ENCODE assay signal across 39 cellular contexts in genomic region chr17:56935461-56935860, GRCh38.
"Had no signal": no experiment of that assay in that cellular context is flagged by ENCODE, and none has a peak within 500 bp of the region (broad histone marks: within the 10 kb centered on the region; RNA-seq: fewer than 3 reads in every experiment).

No MANE protein-coding gene starts in this region.

- H3K4me1 Mint-ChIP-seq: brain; central memory CD8-positive, alpha-beta T cell had no signal

- H3K27ac ChIP-seq: adrenal gland, ascending aorta, body of pancreas, brain microvascular endothelial cell, breast epithelium, cardiac muscle cell had no signal

- H3K36me3 ChIP-seq: breast epithelium had no signal

- H3K4me3 Mint-ChIP-seq: activated naive CD4-positive, alpha-beta T cell treated with anti-CD3 and anti-CD28 coated beads for 36 hours; activated naive CD4-positive, alpha-beta T cell treated with anti-CD3 and anti-CD28 coated beads, Interleukin-2, amount 10 ng/mL, durations not matched to agents 7 days and 5 days; activated naive CD4-positive, alpha-beta T cell treated with anti-CD3 and anti-CD28 coated beads, Interleukin-2, amount 50 U/mL, for 24 hours; activated naive CD8-positive, alpha-beta T cell; activated naive CD8-positive, alpha-beta T cell treated with anti-CD3 and anti-CD28 coated beads for 36 hours; activated naive CD8-positive, alpha-beta T cell treated with anti-CD3 and anti-CD28 coated beads, Interleukin-2, amount 10 ng/mL, durations not matched to agents 7 days and 5 days; activated naive CD8-positive, alpha-beta T cell treated with anti-CD3 and anti-CD28 coated beads, Interleukin-2, amount 50 U/mL, for 24 hours; activated T-cell treated with anti-CD3 and anti-CD28 coated beads, Interleukin-2, amount 50 U/mL, for 24 hours; activated T-cell treated with anti-CD3 and anti-CD28 coated beads, Interleukin-2, amount 50 U/mL, for 4 hours; activated T-cell treated with anti-CD3 and anti-CD28 coated beads, Interleukin-2, amount 50 U/mL, for 72 hours; activated T-helper 1 cell treated with anti-CD3 and anti-CD28 coated beads, Interleukin-12 subunit alpha, Interleukin-12 subunit beta, Interleukin-2, Interleukin-4 antibody, amounts not matched to agents 30 ng/mL and 10 ng/mL and 1 ng/mL, durations not matched to agents 14 hours and 24 hours and 36 hours; activated T-helper 17 cell treated with anti-CD3 and anti-CD28 coated beads, Interleukin-2, amount 50 U/mL, for 72 hours; brain; central memory CD8-positive, alpha-beta T cell had no signal

- H3K9me3 ChIP-seq: ascending aorta, body of pancreas had no signal

- H3K27ac Mint-ChIP-seq: activated naive CD4-positive, alpha-beta T cell treated with anti-CD3 and anti-CD28 coated beads for 36 hours; activated naive CD4-positive, alpha-beta T cell treated with anti-CD3 and anti-CD28 coated beads, Interleukin-2, amount 10 ng/mL, durations not matched to agents 7 days and 5 days; activated naive CD4-positive, alpha-beta T cell treated with anti-CD3 and anti-CD28 coated beads, Interleukin-2, amount 50 U/mL, for 24 hours; activated naive CD4-positive, alpha-beta T cell treated with anti-CD3 and anti-CD28 coated beads, Interleukin-2, amount 50 U/mL, for 72 hours; activated naive CD8-positive, alpha-beta T cell; activated naive CD8-positive, alpha-beta T cell treated with anti-CD3 and anti-CD28 coated beads for 36 hours; activated naive CD8-positive, alpha-beta T cell treated with anti-CD3 and anti-CD28 coated beads, Interleukin-2, amount 10 ng/mL, durations not matched to agents 7 days and 5 days; activated naive CD8-positive, alpha-beta T cell treated with anti-CD3 and anti-CD28 coated beads, Interleukin-2, amount 50 U/mL, for 24 hours; activated T-cell treated with anti-CD3 and anti-CD28 coated beads, Interleukin-2, amount 50 U/mL, for 24 hours; activated T-cell treated with anti-CD3 and anti-CD28 coated beads, Interleukin-2, amount 50 U/mL, for 72 hours; activated T-helper 1 cell treated with anti-CD3 and anti-CD28 coated beads, Interleukin-12 subunit alpha, Interleukin-12 subunit beta, Interleukin-2, Interleukin-4 antibody, amounts not matched to agents 30 ng/mL and 10 ng/mL and 1 ng/mL, durations not matched to agents 14 hours and 24 hours and 36 hours; activated T-helper 2 cell treated with anti-CD3 and anti-CD28 coated beads, Interferon-gamma antibody, Interleukin-2, Interleukin-4, amounts not matched to agents 10 μg/mL and 5 μg/mL and 100 μg/mL, durations not matched to agents 14 hours and 24 hours and 36 hours; brain had no signal

- H3K4me1 ChIP-seq: ascending aorta, body of pancreas, breast epithelium had no signal

- H3K27me3 Mint-ChIP-seq: activated naive CD4-positive, alpha-beta T cell treated with anti-CD3 and anti-CD28 coated beads, Interleukin-2, amount 10 ng/mL, durations not matched to agents 7 days and 5 days; activated naive CD4-positive, alpha-beta T cell treated with anti-CD3 and anti-CD28 coated beads, Interleukin-2, amount 50 U/mL, for 24 hours; activated naive CD8-positive, alpha-beta T cell; activated naive CD8-positive, alpha-beta T cell treated with anti-CD3 and anti-CD28 coated beads for 36 hours; activated naive CD8-positive, alpha-beta T cell treated with anti-CD3 and anti-CD28 coated beads, Interleukin-2, amount 10 ng/mL, durations not matched to agents 7 days and 5 days; activated naive CD8-positive, alpha-beta T cell treated with anti-CD3 and anti-CD28 coated beads, Interleukin-2, amount 50 U/mL, for 24 hours; activated T-cell treated with anti-CD3 and anti-CD28 coated beads, Interleukin-2, amount 50 U/mL, for 24 hours; activated T-helper 17 cell treated with anti-CD3 and anti-CD28 coated beads, Interleukin-2, amount 50 U/mL, for 72 hours; brain; central memory CD8-positive, alpha-beta T cell had no signal

- H3K4me3 ChIP-seq: adrenal gland, ascending aorta, body of pancreas, breast epithelium, cardiac muscle cell had no signal

- FAIRE-seq: astrocyte, bronchial epithelial cell had no signal

- H3K27me3 ChIP-seq: adrenal gland, ascending aorta, body of pancreas, brain microvascular endothelial cell, breast epithelium, cardiac muscle cell had no signal

- DNase-seq: activated effector memory CD4-positive, alpha-beta T cell treated with anti-CD3 and anti-CD28 coated beads, Interleukin-2, amount 50 U/mL, for 16 hours; activated effector memory CD4-positive, alpha-beta T cell treated with Interleukin-2 at 50 U/mL for 16 hours; activated gamma-delta T cell; activated gamma-delta T cell treated with Interleukin-2 at 50 U/mL for 16 hours; activated naive CD4-positive, alpha-beta T cell; activated naive CD4-positive, alpha-beta T cell treated with anti-CD3 and anti-CD28 coated beads for 36 hours; activated naive CD4-positive, alpha-beta T cell treated with anti-CD3 and anti-CD28 coated beads, Interleukin-2, amount 10 ng/mL, durations not matched to agents 7 days and 5 days; activated naive CD4-positive, alpha-beta T cell treated with anti-CD3 and anti-CD28 coated beads, Interleukin-2, amount 50 U/mL, for 16 hours; activated naive CD4-positive, alpha-beta T cell treated with Interleukin-2 at 50 U/mL for 16 hours; activated naive CD8-positive, alpha-beta T cell treated with anti-CD3 and anti-CD28 coated beads for 36 hours; activated naive CD8-positive, alpha-beta T cell treated with anti-CD3 and anti-CD28 coated beads, Interleukin-2, amount 10 ng/mL, durations not matched to agents 7 days and 5 days; activated naive CD8-positive, alpha-beta T cell treated with anti-CD3 and anti-CD28 coated beads, Interleukin-2, amount 50 U/mL, for 24 hours; activated T-cell treated with anti-CD3 and anti-CD28 coated beads, Interleukin-2, amount 50 U/mL, for 24 hours; activated T-cell treated with anti-CD3 and anti-CD28 coated beads, Interleukin-2, amount 50 U/mL, for 4 hours; activated T-cell treated with anti-CD3 and anti-CD28 coated beads, Interleukin-2, amount 50 U/mL, for 48 hours; activated T-cell treated with anti-CD3 and anti-CD28 coated beads, Interleukin-2, amount 50 U/mL, for 72 hours; adrenal gland; amniotic stem cell; amygdala; anterior cingulate cortex; aorta; body of pancreas; brain microvascular endothelial cell; caudate nucleus; central memory CD4-positive, alpha-beta T cell; cerebellar nuclear complex had no signal

- ATAC-seq: activated naive CD4-positive, alpha-beta T cell treated with anti-CD3 and anti-CD28 coated beads, Interleukin-2, amount 50 U/mL, for 72 hours; activated naive CD8-positive, alpha-beta T cell treated with anti-CD3 and anti-CD28 coated beads, Interleukin-2, amount 50 U/mL, for 24 hours; activated T-cell treated with anti-CD3 and anti-CD28 coated beads, Interleukin-2, amount 50 U/mL, for 4 hours; activated T-cell treated with anti-CD3 and anti-CD28 coated beads, Interleukin-2, amount 50 U/mL, for 72 hours; activated T-helper 17 cell treated with anti-CD3 and anti-CD28 coated beads, Interleukin-2, amount 50 U/mL, for 72 hours; body of pancreas had no signal
